ENCODE assay signal across 1 cellular context in the genomic region with DNA sequence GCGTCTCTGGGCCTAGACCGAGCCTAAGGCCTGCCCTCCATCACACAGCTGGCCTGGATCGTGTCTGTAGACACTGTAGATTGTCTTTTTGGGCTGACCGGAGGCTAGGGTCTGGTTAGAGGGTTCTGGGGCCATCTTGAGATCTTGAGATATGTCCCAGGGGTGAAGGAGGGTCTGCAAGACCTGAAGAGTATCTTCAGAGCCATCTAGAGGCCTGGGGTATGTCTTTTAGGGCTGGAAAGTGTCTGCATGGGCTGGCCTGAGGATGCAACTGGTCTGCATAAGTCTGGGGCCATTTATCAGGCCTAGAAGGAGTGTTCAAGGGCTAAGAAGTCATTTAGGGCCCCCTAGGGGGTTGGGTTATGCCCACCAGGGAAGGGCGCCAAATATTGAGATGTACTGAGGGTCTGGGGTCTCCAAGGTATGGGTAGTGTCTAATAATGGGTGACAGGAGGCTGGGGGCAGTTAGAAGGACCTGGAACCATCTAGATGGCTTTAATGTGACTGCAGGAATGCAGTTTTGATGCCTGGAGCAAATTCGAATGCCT.
TF ChIP-seq lines count a peak whose summit lies in the region.

No MANE protein-coding gene starts in this region.

TF ChIP-seq in K562, 482 proteins besides CTCF, POLR2A, EP300 and RAD21:
- TF ChIP-seq RBM25 (IDR thresholded peaks at IDR 0.05; ENCODE audit: low read depth, low read length, severe bottlenecking) (no peak), CHD1 (IDR thresholded peaks at IDR 0.05; ENCODE audit: low read length) (peak; percentile 60), RFX1 (IDR thresholded peaks at IDR 0.05) (no peak), ZNF408 (CRISPR knock-in tag; IDR thresholded peaks at IDR 0.05; ENCODE audit: low read depth) (no peak), CREBBP (IDR thresholded peaks at IDR 0.05; ENCODE audit: low read depth, low read length) (no peak), EZH2 (IDR thresholded peaks at IDR 0.05; ENCODE audit: borderline replicate concordance, low read depth, low read length) (no peak), OTX1 (CRISPR knock-in tag; IDR thresholded peaks at IDR 0.05) (no peak), ELF4 (CRISPR knock-in tag; IDR thresholded peaks at IDR 0.05) (no peak), KLF1 (tag; IDR thresholded peaks at IDR 0.05) (no peak), FOXP1 (CRISPR knock-in tag; IDR thresholded peaks at IDR 0.05) (0 out of 2 replicates have a peak, but pooled peaks have one; percentile 5), PPARD (CRISPR knock-in tag; IDR thresholded peaks at IDR 0.05) (no peak), DNMT1 (IDR thresholded peaks at IDR 0.05) (no peak), DPF2 (IDR thresholded peaks at IDR 0.05) (0 out of 2 replicates have a peak, but pooled peaks have one; percentile 30), ZNF586 (CRISPR knock-in tag; conservative IDR thresholded peaks at IDR 0.05) (no peak), MEF2D (tag; conservative IDR thresholded peaks at IDR 0.05; ENCODE audit: low read depth) (no peak), KAT2B (IDR thresholded peaks at IDR 0.05; ENCODE audit: low read depth, low read length) (no peak), MYC (IDR thresholded peaks at IDR 0.05; ENCODE audit: low read depth, low read length) (no peak), MYC (CRISPR knock-in tag; IDR thresholded peaks at IDR 0.05; ENCODE audit: borderline replicate concordance, low read depth) (peak; percentile 28; the same call in 1 of the 2 replicates), ZNF165 (CRISPR knock-in tag; IDR thresholded peaks at IDR 0.05; ENCODE audit: borderline replicate concordance) (no peak), ZNF3 (CRISPR knock-in tag; IDR thresholded peaks at IDR 0.05) (no peak), MBD2 (IDR thresholded peaks at IDR 0.05; ENCODE audit: borderline replicate concordance, low read depth) (no peak), ZNF224 (CRISPR knock-in tag; IDR thresholded peaks at IDR 0.05) (no peak), SRSF1 (IDR thresholded peaks at IDR 0.05; ENCODE audit: low read depth, low read length) (no peak), ZNF282 (CRISPR knock-in tag; IDR thresholded peaks at IDR 0.05) (no peak), PHF8 (IDR thresholded peaks at IDR 0.05; ENCODE audit: borderline replicate concordance, low read length) (peak; percentile 18; the same call in 1 of the 2 replicates), MEIS2 (IDR thresholded peaks at IDR 0.05; ENCODE audit: partially characterized antibody) (no peak), HDAC1 (IDR thresholded peaks at IDR 0.05) (0 out of 4 replicates have a peak, but pooled peaks of 1 of the 2 experiments have one; percentile 19), ZNF324 (CRISPR knock-in tag; IDR thresholded peaks at IDR 0.05) (no peak), LEF1 (IDR thresholded peaks at IDR 0.05) (no peak)
- TF ChIP-seq, protein P1, sequence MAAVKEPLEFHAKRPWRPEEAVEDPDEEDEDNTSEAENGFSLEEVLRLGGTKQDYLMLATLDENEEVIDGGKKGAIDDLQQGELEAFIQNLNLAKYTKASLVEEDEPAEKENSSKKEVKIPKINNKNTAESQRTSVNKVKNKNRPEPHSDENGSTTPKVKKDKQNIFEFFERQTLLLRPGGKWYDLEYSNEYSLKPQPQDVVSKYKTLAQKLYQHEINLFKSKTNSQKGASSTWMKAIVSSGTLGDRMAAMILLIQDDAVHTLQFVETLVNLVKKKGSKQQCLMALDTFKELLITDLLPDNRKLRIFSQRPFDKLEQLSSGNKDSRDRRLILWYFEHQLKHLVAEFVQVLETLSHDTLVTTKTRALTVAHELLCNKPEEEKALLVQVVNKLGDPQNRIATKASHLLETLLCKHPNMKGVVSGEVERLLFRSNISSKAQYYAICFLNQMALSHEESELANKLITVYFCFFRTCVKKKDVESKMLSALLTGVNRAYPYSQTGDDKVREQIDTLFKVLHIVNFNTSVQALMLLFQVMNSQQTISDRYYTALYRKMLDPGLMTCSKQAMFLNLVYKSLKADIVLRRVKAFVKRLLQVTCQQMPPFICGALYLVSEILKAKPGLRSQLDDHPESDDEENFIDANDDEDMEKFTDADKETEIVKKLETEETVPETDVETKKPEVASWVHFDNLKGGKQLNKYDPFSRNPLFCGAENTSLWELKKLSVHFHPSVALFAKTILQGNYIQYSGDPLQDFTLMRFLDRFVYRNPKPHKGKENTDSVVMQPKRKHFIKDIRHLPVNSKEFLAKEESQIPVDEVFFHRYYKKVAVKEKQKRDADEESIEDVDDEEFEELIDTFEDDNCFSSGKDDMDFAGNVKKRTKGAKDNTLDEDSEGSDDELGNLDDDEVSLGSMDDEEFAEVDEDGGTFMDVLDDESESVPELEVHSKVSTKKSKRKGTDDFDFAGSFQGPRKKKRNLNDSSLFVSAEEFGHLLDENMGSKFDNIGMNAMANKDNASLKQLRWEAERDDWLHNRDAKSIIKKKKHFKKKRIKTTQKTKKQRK (IDR thresholded peaks at IDR 0.05; ENCODE audit: borderline replicate concordance, low read depth, low read length): no peak
- TF ChIP-seq, protein P2, sequence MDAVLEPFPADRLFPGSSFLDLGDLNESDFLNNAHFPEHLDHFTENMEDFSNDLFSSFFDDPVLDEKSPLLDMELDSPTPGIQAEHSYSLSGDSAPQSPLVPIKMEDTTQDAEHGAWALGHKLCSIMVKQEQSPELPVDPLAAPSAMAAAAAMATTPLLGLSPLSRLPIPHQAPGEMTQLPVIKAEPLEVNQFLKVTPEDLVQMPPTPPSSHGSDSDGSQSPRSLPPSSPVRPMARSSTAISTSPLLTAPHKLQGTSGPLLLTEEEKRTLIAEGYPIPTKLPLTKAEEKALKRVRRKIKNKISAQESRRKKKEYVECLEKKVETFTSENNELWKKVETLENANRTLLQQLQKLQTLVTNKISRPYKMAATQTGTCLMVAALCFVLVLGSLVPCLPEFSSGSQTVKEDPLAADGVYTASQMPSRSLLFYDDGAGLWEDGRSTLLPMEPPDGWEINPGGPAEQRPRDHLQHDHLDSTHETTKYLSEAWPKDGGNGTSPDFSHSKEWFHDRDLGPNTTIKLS (IDR thresholded peaks at IDR 0.05; ENCODE audit: borderline replicate concordance, low read depth): no peak
- TF ChIP-seq, protein P3, sequence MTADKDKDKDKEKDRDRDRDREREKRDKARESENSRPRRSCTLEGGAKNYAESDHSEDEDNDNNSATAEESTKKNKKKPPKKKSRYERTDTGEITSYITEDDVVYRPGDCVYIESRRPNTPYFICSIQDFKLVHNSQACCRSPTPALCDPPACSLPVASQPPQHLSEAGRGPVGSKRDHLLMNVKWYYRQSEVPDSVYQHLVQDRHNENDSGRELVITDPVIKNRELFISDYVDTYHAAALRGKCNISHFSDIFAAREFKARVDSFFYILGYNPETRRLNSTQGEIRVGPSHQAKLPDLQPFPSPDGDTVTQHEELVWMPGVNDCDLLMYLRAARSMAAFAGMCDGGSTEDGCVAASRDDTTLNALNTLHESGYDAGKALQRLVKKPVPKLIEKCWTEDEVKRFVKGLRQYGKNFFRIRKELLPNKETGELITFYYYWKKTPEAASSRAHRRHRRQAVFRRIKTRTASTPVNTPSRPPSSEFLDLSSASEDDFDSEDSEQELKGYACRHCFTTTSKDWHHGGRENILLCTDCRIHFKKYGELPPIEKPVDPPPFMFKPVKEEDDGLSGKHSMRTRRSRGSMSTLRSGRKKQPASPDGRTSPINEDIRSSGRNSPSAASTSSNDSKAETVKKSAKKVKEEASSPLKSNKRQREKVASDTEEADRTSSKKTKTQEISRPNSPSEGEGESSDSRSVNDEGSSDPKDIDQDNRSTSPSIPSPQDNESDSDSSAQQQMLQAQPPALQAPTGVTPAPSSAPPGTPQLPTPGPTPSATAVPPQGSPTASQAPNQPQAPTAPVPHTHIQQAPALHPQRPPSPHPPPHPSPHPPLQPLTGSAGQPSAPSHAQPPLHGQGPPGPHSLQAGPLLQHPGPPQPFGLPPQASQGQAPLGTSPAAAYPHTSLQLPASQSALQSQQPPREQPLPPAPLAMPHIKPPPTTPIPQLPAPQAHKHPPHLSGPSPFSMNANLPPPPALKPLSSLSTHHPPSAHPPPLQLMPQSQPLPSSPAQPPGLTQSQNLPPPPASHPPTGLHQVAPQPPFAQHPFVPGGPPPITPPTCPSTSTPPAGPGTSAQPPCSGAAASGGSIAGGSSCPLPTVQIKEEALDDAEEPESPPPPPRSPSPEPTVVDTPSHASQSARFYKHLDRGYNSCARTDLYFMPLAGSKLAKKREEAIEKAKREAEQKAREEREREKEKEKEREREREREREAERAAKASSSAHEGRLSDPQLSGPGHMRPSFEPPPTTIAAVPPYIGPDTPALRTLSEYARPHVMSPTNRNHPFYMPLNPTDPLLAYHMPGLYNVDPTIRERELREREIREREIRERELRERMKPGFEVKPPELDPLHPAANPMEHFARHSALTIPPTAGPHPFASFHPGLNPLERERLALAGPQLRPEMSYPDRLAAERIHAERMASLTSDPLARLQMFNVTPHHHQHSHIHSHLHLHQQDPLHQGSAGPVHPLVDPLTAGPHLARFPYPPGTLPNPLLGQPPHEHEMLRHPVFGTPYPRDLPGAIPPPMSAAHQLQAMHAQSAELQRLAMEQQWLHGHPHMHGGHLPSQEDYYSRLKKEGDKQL (CRISPR knock-in tag; IDR thresholded peaks at IDR 0.05; ENCODE audit: borderline replicate concordance): no peak
- TF ChIP-seq, protein P4, sequence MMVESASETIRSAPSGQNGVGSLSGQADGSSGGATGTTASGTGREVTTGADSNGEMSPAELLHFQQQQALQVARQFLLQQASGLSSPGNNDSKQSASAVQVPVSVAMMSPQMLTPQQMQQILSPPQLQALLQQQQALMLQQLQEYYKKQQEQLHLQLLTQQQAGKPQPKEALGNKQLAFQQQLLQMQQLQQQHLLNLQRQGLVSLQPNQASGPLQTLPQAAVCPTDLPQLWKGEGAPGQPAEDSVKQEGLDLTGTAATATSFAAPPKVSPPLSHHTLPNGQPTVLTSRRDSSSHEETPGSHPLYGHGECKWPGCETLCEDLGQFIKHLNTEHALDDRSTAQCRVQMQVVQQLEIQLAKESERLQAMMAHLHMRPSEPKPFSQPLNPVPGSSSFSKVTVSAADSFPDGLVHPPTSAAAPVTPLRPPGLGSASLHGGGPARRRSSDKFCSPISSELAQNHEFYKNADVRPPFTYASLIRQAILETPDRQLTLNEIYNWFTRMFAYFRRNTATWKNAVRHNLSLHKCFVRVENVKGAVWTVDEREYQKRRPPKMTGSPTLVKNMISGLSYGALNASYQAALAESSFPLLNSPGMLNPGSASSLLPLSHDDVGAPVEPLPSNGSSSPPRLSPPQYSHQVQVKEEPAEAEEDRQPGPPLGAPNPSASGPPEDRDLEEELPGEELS (CRISPR knock-in tag; IDR thresholded peaks at IDR 0.05; ENCODE audit: borderline replicate concordance): no peak
- TF ChIP-seq, protein P5, sequence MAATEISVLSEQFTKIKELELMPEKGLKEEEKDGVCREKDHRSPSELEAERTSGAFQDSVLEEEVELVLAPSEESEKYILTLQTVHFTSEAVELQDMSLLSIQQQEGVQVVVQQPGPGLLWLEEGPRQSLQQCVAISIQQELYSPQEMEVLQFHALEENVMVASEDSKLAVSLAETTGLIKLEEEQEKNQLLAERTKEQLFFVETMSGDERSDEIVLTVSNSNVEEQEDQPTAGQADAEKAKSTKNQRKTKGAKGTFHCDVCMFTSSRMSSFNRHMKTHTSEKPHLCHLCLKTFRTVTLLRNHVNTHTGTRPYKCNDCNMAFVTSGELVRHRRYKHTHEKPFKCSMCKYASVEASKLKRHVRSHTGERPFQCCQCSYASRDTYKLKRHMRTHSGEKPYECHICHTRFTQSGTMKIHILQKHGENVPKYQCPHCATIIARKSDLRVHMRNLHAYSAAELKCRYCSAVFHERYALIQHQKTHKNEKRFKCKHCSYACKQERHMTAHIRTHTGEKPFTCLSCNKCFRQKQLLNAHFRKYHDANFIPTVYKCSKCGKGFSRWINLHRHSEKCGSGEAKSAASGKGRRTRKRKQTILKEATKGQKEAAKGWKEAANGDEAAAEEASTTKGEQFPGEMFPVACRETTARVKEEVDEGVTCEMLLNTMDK (IDR thresholded peaks at IDR 0.05; ENCODE audit: borderline replicate concordance, insufficient read depth, low read depth, low read length, poor library complexity, severe bottlenecking): peak; percentile 2
- TF ChIP-seq, protein P6, sequence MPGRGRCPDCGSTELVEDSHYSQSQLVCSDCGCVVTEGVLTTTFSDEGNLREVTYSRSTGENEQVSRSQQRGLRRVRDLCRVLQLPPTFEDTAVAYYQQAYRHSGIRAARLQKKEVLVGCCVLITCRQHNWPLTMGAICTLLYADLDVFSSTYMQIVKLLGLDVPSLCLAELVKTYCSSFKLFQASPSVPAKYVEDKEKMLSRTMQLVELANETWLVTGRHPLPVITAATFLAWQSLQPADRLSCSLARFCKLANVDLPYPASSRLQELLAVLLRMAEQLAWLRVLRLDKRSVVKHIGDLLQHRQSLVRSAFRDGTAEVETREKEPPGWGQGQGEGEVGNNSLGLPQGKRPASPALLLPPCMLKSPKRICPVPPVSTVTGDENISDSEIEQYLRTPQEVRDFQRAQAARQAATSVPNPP (IDR thresholded peaks at IDR 0.05; ENCODE audit: borderline replicate concordance, insufficient read depth, insufficient read length): no peak
